Comparison of ENCODE assay signal across 1 cellular context in the genomic region with DNA sequence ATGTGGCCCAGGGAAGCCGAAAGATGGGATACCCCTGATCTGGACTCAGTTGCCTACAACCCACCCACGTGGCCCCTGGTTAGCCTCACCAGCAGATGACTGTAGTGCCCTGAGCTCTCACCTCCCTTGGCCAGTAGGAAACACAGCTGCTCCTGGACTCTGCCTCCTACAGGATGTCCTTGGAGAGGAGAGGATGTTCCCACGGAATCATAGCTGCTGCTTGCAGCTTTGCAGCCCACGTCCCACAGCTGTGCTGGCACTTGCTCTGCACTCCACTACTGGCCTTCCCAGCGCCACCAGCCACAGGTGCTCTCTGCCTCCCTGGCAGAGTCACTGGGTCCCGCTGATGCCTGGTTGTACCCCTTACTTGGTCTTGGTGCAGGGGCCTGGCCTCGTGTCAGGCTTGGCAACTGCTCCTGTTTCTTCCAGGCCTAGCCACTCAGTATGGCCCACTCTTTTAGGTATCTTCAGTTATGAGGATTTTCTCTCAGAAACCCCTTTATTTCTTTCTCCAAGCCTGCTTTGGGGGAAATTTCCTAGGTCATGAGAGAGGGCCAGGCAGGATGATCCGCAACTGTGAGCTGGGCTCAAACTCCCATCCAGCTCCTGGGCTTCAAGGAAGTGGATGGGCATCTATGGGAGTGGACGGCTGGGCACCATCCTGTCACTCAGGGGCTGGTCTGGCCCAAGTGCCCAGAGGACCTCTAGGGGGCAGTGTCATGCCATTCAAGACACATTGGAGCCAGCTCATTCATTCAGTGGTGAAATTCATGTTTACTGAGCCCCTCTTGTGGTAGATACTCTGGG.
TF ChIP-seq lines count a peak whose summit lies in the region.

No MANE protein-coding gene starts in this region.

TF ChIP-seq in K562, 482 proteins besides CTCF, POLR2A, EP300 and RAD21 (continued from another document):
- TF ChIP-seq, protein P1, sequence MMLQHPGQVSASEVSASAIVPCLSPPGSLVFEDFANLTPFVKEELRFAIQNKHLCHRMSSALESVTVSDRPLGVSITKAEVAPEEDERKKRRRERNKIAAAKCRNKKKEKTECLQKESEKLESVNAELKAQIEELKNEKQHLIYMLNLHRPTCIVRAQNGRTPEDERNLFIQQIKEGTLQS (IDR thresholded peaks at IDR 0.05): no peak
- TF ChIP-seq, protein P1 (CRISPR knock-in tag; conservative IDR thresholded peaks at IDR 0.05): 0 out of 2 replicates have a peak, but pooled peaks have one; percentile 49
- TF ChIP-seq, protein P2, sequence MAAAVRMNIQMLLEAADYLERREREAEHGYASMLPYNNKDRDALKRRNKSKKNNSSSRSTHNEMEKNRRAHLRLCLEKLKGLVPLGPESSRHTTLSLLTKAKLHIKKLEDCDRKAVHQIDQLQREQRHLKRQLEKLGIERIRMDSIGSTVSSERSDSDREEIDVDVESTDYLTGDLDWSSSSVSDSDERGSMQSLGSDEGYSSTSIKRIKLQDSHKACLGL (CRISPR knock-in tag; IDR thresholded peaks at IDR 0.05; ENCODE audit: borderline replicate concordance, poor library complexity, severe bottlenecking): no peak
- TF ChIP-seq FOXM1 (IDR thresholded peaks at IDR 0.05; ENCODE audit: low read depth) (no peak), FOXM1 (CRISPR knock-in tag; IDR thresholded peaks at IDR 0.05; ENCODE audit: low read depth) (no peak), PHB (CRISPR knock-in tag; IDR thresholded peaks at IDR 0.05) (no peak), TCF3 (CRISPR knock-in tag; IDR thresholded peaks at IDR 0.05) (0 out of 2 replicates have a peak, but pooled peaks have one; percentile 10), ZFX (CRISPR knock-in tag; IDR thresholded peaks at IDR 0.05) (no peak), JUN (IDR thresholded peaks at IDR 0.05; ENCODE audit: borderline replicate concordance, low read depth, low read length) (0 out of 2 replicates have a peak, but pooled peaks have one; percentile 37), JUN (CRISPR knock-in tag; IDR thresholded peaks at IDR 0.05; ENCODE audit: borderline replicate concordance) (no peak), PYGO2 (tag; IDR thresholded peaks at IDR 0.05) (no peak)
- TF ChIP-seq, protein P3, sequence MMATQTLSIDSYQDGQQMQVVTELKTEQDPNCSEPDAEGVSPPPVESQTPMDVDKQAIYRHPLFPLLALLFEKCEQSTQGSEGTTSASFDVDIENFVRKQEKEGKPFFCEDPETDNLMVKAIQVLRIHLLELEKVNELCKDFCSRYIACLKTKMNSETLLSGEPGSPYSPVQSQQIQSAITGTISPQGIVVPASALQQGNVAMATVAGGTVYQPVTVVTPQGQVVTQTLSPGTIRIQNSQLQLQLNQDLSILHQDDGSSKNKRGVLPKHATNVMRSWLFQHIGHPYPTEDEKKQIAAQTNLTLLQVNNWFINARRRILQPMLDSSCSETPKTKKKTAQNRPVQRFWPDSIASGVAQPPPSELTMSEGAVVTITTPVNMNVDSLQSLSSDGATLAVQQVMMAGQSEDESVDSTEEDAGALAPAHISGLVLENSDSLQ (IDR thresholded peaks at IDR 0.05): peak; percentile 92
